In genomic region chr17:32609085-32609484, GRCh38 we compare ENCODE assay signal across 8 cellular contexts.
A peak's percentile ranks its signal among the peaks of the same experiment; 100 is the strongest.
DNase-seq lines count a peak whose midpoint lies in the region; ATAC-seq and TF ChIP-seq lines count a peak whose summit lies in the region.

No MANE protein-coding gene starts in this region.

- POLR2A ChIA-PET in CD8-positive, alpha-beta T cell (lab: Charles Lee), result interaction anchor here (1.7 kb wide), 1 partner anchor 126 kb away, joined by 4 read pairs; no protein-coding TSS in a partner anchor

- H3K27me3 ChIP-seq in CD8-positive, alpha-beta T cell (ENCODE audit: insufficient read depth, low read length), result no peaks in the 10 kb centered on the region
- H3K27me3 ChIP-seq in heart left ventricle (no peaks in the 10 kb centered on the region), HAP-1 (ENCODE audit: low read depth) (peaks cover 15% of the 10 kb centered on the region)

- H3K36me3 Mint-ChIP-seq in CD8-positive, alpha-beta T cell, result no peaks in the 10 kb centered on the region

- H3K9me3 Mint-ChIP-seq in CD8-positive, alpha-beta T cell, result no peaks in the 10 kb centered on the region

- H3K9me3 ChIP-seq in CD8-positive, alpha-beta T cell (ENCODE audit: low read length), result no peaks in the 10 kb centered on the region
- H3K9me3 ChIP-seq in heart left ventricle (peaks cover 0 to 4% (median 0%) of the 10 kb centered on the region in 12 donors), HAP-1 (no peaks in the 10 kb centered on the region)

- H3K27me3 Mint-ChIP-seq in CD8-positive, alpha-beta T cell (ENCODE audit: low read depth), result no peaks in the 10 kb centered on the region

- WGBS in heart left ventricle, 4 donors, result 57 to 66% (median 64%) methylated on average over 7 of the region's 7 CpGs

- H3K36me3 ChIP-seq in CD8-positive, alpha-beta T cell (ENCODE audit: insufficient read depth, low read length), result no peaks in the 10 kb centered on the region
- H3K36me3 ChIP-seq in heart left ventricle, result peaks cover 0 to 8% (median 0%) of the 10 kb centered on the region in 9 donors
- no peaks in the 10 kb centered on the region for H3K36me3 ChIP-seq in HAP-1 (replicated peaks)

- ATAC-seq in CD8-positive, alpha-beta T cell, result peak; percentile 100
- peak; percentile 70 for ATAC-seq in GM21786 (IDR thresholded peaks at IDR 0.05; ENCODE audit: unreplicated experiment)
- ATAC-seq in heart left ventricle, result peak; percentile 61 to 81 (median 74)

- intact Hi-C loops in CD8-positive, alpha-beta T cell (cut with DNase I, micrococcal nuclease), result loop anchor here (1.0 to 5.0 kb wide), 3 partner anchors 126 to 148 kb away; no protein-coding TSS in a partner anchor
- intact Hi-C loops in heart left ventricle (cut with DNase I), result loop anchor here in 4 of 10 donors (2.0 to 10.0 kb wide), 2 partner anchors 124 kb away; partner anchors contain the start of gene CDK5R1 (in 3 of the 4)

- TF ChIP-seq POLR2A in heart left ventricle (IDR thresholded peaks at IDR 0.05), result no peak

- peak; percentile 49 to 84 (median 71) for DNase-seq in CD8-positive, alpha-beta T cell
- DNase-seq in OCI-M1 (lab: John Stamatoyannopoulos, UW), result peak; percentile 81
- peak; percentile 39 for DNase-seq in activated T-cell treated with anti-CD3 and anti-CD28 coated beads for 4 hours
- DNase-seq in heart left ventricle, result peak; percentile 43 to 80 (median 57)
- DNase-seq in stimulated activated CD4-positive, alpha-beta T cell treated with anti-CD3 and anti-CD28 coated beads, TNF-alpha, amount 100 ng/mL, for 4 hours (ENCODE audit: low read depth in 3 of 3), result peak; percentile 12 to 56 (median 22)
- DNase-seq in OCI-M2 (lab: John Stamatoyannopoulos, UW; ENCODE audit: unreplicated experiment), result no peak
- DNase-seq in HAP-1 (ENCODE audit: low spot score in 2 of 2), result no peak

- no peak overlapping the region for H3K4me3 Mint-ChIP-seq in CD8-positive, alpha-beta T cell

- CTCF ChIA-PET in CD8-positive, alpha-beta T cell (lab: Charles Lee), result interaction anchor here (0.8 to 7.1 kb wide), 10 partner anchors 19 to 147 kb away, joined by 3 to 106 read pairs (median 4); partner anchors contain the start of gene CDK5R1

- H3K27ac ChIP-seq in CD8-positive, alpha-beta T cell (ENCODE audit: low read depth, low read length), result no peak overlapping the region
- H3K27ac ChIP-seq in heart left ventricle, result no peak overlapping the region

- TF ChIP-seq CTCF in CD8-positive, alpha-beta T cell (IDR thresholded peaks at IDR 0.05), result peak; percentile 64
- peak; percentile 10 to 48 (median 32) for TF ChIP-seq CTCF in heart left ventricle (IDR thresholded peaks at IDR 0.05)

- H3K4me3 ChIP-seq in CD8-positive, alpha-beta T cell (ENCODE audit: low read depth, low read length), result no peak overlapping the region
- no peak overlapping the region for H3K4me3 ChIP-seq in heart left ventricle
- no peak overlapping the region for H3K4me3 ChIP-seq in HAP-1

- H3K27ac Mint-ChIP-seq in CD8-positive, alpha-beta T cell, result no peak overlapping the region

- H3K4me1 ChIP-seq in CD8-positive, alpha-beta T cell (ENCODE audit: insufficient read depth, low read length), result peaks cover 8% of the 10 kb centered on the region
- H3K4me1 ChIP-seq in heart left ventricle, result no peaks in the 10 kb centered on the region
- H3K4me1 ChIP-seq in HAP-1, result peaks cover 3% of the 10 kb centered on the region

- peaks cover 6% of the 10 kb centered on the region for H3K4me1 Mint-ChIP-seq in CD8-positive, alpha-beta T cell (ENCODE audit: low read depth)

- in situ Hi-C loops in HAP-1 (cut with MboI; ENCODE audit: low sequenced_read_pairs), result no loop called here

Comparison
In these comparisons a context has a peak if more than half of its experiments do, and no peak if none do; other contexts are left out.
1. DNase-seq: peak in CD8-positive, alpha-beta T cell (7 of 7), OCI-M1 (single experiment), activated T-cell treated with anti-CD3 and anti-CD28 coated beads for 4 hours (single experiment), heart left ventricle (5 of 5) and stimulated activated CD4-positive, alpha-beta T cell treated with anti-CD3 and anti-CD28 coated beads, TNF-alpha, amount 100 ng/mL, for 4 hours (3 of 3); none in OCI-M2 (single experiment) and HAP-1 (0 of 2).
2. Peak in every context shown above with its lines, with median percentiles within 50 percentile points of each other: ATAC-seq.